ENCODE assay signal across 1 cellular context in the genomic region with DNA sequence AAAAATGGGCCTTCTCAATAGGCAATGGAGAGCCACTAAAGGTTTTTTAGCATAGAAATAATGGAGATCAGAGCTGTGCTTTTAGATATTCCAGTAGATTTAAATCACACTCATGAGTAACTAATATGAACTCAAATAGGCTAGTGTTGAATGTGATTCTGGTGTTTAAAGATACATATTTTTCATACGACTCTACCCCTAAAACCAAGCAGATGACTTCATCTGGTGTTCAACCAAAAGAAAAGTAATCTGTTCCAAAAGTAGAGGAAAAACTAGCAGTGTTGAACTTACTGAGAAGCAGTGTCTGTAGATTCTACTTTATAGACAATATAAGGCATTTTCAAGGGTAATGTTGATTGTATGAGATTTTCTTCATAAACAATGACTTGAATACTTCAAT.
TF ChIP-seq lines count a peak whose summit lies in the region.

No MANE protein-coding gene starts in this region.

TF ChIP-seq in IMR-90, 13 proteins besides CTCF, POLR2A, EP300 and RAD21 (continued from another document):
- TF ChIP-seq, protein P1, sequence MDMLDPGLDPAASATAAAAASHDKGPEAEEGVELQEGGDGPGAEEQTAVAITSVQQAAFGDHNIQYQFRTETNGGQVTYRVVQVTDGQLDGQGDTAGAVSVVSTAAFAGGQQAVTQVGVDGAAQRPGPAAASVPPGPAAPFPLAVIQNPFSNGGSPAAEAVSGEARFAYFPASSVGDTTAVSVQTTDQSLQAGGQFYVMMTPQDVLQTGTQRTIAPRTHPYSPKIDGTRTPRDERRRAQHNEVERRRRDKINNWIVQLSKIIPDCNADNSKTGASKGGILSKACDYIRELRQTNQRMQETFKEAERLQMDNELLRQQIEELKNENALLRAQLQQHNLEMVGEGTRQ (IDR thresholded peaks at IDR 0.05; ENCODE audit: low read depth, low read length) = no peak
- TF ChIP-seq MAZ (IDR thresholded peaks at IDR 0.05; ENCODE audit: borderline replicate concordance, low read depth, low read length) (no peak), RFX5 (IDR thresholded peaks at IDR 0.05; ENCODE audit: low read depth, low read length) (no peak), MXI1 (IDR thresholded peaks at IDR 0.05; ENCODE audit: borderline replicate concordance, low read depth, low read length) (no peak)
